ENCODE assay signal across 8 cellular contexts in genomic region chr14:23286020-23286903, GRCh38. TPM values are rescaled to one million over a fixed set of nuclear protein-coding genes. Genes with fewer than 3 reads are reported as not detected.
DNase-seq lines count a peak whose midpoint lies in the region; ATAC-seq and TF ChIP-seq lines count a peak whose summit lies in the region.

TSS of gene HOMEZ (minus strand) at chr14:23286132. CDS start at chr14:23285952, 180 bp downstream.

- H3K27ac Mint-ChIP-seq in activated T-helper 17 cell treated with anti-CD3 and anti-CD28 coated beads, Interleukin-2, amount 50 U/mL, for 72 hours = peak within 1 kb of the TSS; percentile 85
- H3K27ac Mint-ChIP-seq in nephron = peak within 1 kb of the TSS; percentile 91 to 99 (median 98)
- H3K27ac Mint-ChIP-seq in stimulated activated naive CD8-positive, alpha-beta T cell treated with anti-CD3 and anti-CD28 coated beads, Interleukin-15, Interleukin-2, amounts not matched to agents 100 ng/mL and 50 ng/mL, for 24 hours = peak within 1 kb of the TSS; percentile 95

- POLR2A ChIA-PET in RWPE1 (lab: Yijun Ruan, JAX; ENCODE audit: low non-redundant PET) = interaction anchor here (0.5 to 1.5 kb wide), 7 partner anchors 10 to 883 kb away, joined by 3 to 8 read pairs (median 3); partner anchors contain the start of gene PABPN1

- H3K9me3 Mint-ChIP-seq in activated T-helper 17 cell treated with anti-CD3 and anti-CD28 coated beads, Interleukin-2, amount 50 U/mL, for 72 hours = no peaks in the 10 kb centered on the region
- no peaks in the 10 kb centered on the region for H3K9me3 Mint-ChIP-seq in nephron
- no peaks in the 10 kb centered on the region for H3K9me3 Mint-ChIP-seq in stimulated activated naive CD8-positive, alpha-beta T cell treated with anti-CD3 and anti-CD28 coated beads, Interleukin-15, Interleukin-2, amounts not matched to agents 100 ng/mL and 50 ng/mL, for 24 hours

- DNase-seq in EH (ENCODE audit: low read depth) (peak; percentile 99), GOT3 (lab: John Stamatoyannopoulos, UW) (peak; percentile 77), LNCaP clone FGC (ENCODE audit: low read depth) (peak; percentile 96), RWPE1 (ENCODE audit: low spot score) (peak; percentile 97), fibroblast of peridontal ligament (ENCODE audit: extremely low read depth) (peak; percentile 97)

- peak within 1 kb of the TSS; percentile 95 for H3K4me3 ChIP-seq in LNCaP clone FGC (ENCODE audit: low read depth, low read length)

- no peaks in the 10 kb centered on the region for H3K4me1 Mint-ChIP-seq in activated T-helper 17 cell treated with anti-CD3 and anti-CD28 coated beads, Interleukin-2, amount 50 U/mL, for 72 hours
- H3K4me1 Mint-ChIP-seq in nephron = peaks cover 25% of the 10 kb centered on the region
- H3K4me1 Mint-ChIP-seq in stimulated activated naive CD8-positive, alpha-beta T cell treated with anti-CD3 and anti-CD28 coated beads, Interleukin-15, Interleukin-2, amounts not matched to agents 100 ng/mL and 50 ng/mL, for 24 hours (ENCODE audit: low read depth) = peaks cover 31% of the 10 kb centered on the region

- TF ChIP-seq CTCF in LNCaP clone FGC (IDR thresholded peaks at IDR 0.05; ENCODE audit: control insufficient read depth, extremely low read depth, insufficient read depth) (0 out of 2 replicates have a peak, but pooled peaks have one; percentile 5), RWPE1 (conservative IDR thresholded peaks at IDR 0.05; ENCODE audit: low read depth) (no peak), nephron (IDR thresholded peaks at IDR 0.05; ENCODE audit: unreplicated experiment in 3 of 3) (no peak)

- ATAC-seq in activated T-helper 17 cell treated with anti-CD3 and anti-CD28 coated beads, Interleukin-2, amount 50 U/mL, for 72 hours (replicated peaks) = peak; percentile 98

- no peaks in the 10 kb centered on the region for H3K36me3 Mint-ChIP-seq in activated T-helper 17 cell treated with anti-CD3 and anti-CD28 coated beads, Interleukin-2, amount 50 U/mL, for 72 hours (ENCODE audit: low read depth)
- H3K36me3 Mint-ChIP-seq in nephron (ENCODE audit: low read depth) = no peaks in the 10 kb centered on the region
- peaks cover 8% of the 10 kb centered on the region for H3K36me3 Mint-ChIP-seq in stimulated activated naive CD8-positive, alpha-beta T cell treated with anti-CD3 and anti-CD28 coated beads, Interleukin-15, Interleukin-2, amounts not matched to agents 100 ng/mL and 50 ng/mL, for 24 hours (ENCODE audit: low read depth)

- H3K27ac ChIP-seq in RWPE1 = peak within 1 kb of the TSS; percentile 96

- H3K27me3 Mint-ChIP-seq in activated T-helper 17 cell treated with anti-CD3 and anti-CD28 coated beads, Interleukin-2, amount 50 U/mL, for 72 hours = no peaks in the 10 kb centered on the region
- H3K27me3 Mint-ChIP-seq in nephron (ENCODE audit: low read depth) = peaks cover 14% of the 10 kb centered on the region
- H3K27me3 Mint-ChIP-seq in stimulated activated naive CD8-positive, alpha-beta T cell treated with anti-CD3 and anti-CD28 coated beads, Interleukin-15, Interleukin-2, amounts not matched to agents 100 ng/mL and 50 ng/mL, for 24 hours = no peaks in the 10 kb centered on the region

- CTCF ChIA-PET in RWPE1 (lab: Yijun Ruan, JAX) = interaction anchor here (0.6 to 1.0 kb wide), 3 partner anchors 8 to 843 kb away, joined by 3 read pairs; no protein-coding TSS in a partner anchor

- H3K4me3 Mint-ChIP-seq in activated T-helper 17 cell treated with anti-CD3 and anti-CD28 coated beads, Interleukin-2, amount 50 U/mL, for 72 hours = peak within 1 kb of the TSS; percentile 86
- H3K4me3 Mint-ChIP-seq in nephron = peak within 1 kb of the TSS; percentile 92 to 93 (median 93)
- H3K4me3 Mint-ChIP-seq in stimulated activated naive CD8-positive, alpha-beta T cell treated with anti-CD3 and anti-CD28 coated beads, Interleukin-15, Interleukin-2, amounts not matched to agents 100 ng/mL and 50 ng/mL, for 24 hours = peak within 1 kb of the TSS; percentile 96

RNA-seq across cellular contexts. Expression of gene HOMEZ, which starts in this region (rescaled TPM):
- 10 to 100 TPM in 1 of 2 donors, 1 to 10 TPM in 1; 8.4 to 10.3 TPM for total RNA-seq in activated T-helper 17 cell treated with anti-CD3 and anti-CD28 coated beads, Interleukin-2, amount 50 U/mL, for 72 hours

Comparison
In these comparisons a context has a peak if more than half of its experiments do, and no peak if none do; other contexts are left out.
1. Peak in every context shown above with its lines: DNase-seq, ATAC-seq, H3K4me3 ChIP-seq and H3K27ac ChIP-seq.